In the genomic region with DNA sequence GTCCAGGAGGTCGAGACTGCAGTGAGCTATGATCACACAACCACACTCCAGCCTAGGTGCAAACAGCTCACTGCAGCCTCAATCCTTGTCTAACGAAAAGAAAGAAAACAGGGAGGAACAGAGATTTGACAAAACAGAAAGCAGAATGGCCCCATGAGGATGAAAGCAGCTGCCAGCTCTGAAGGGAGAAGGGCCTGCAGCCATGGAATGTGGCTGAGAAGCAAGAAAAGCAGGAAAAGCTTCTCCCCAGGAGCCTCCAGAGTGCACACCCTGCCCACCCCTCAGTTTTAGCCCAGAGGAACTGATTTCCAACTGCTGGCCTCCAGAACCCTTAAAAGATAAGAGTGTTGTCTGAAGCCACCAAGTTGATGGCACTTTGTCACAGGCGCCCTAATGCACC, we compare ENCODE assay signal across 9 cellular contexts. TPM values are rescaled to one million over a fixed set of nuclear protein-coding genes. Genes with fewer than 3 reads are reported as not detected.
DNase-seq lines count a peak whose midpoint lies in the region; ATAC-seq and TF ChIP-seq lines count a peak whose summit lies in the region.
"Had no signal": no experiment of that assay in that cellular context is flagged by ENCODE, and none has a peak within 500 bp of the region (broad histone marks: within the 10 kb centered on the region; RNA-seq: fewer than 3 reads in every experiment).

No MANE protein-coding gene starts in this region.

- intact Hi-C loops in stomach (cut with DNase I; ENCODE audit: low total_unique reads) = no loop called here

- H3K4me3 Mint-ChIP-seq in activated naive CD8-positive, alpha-beta T cell = peak overlapping the region; percentile 88

- no peak for TF ChIP-seq POLR2A in stomach (IDR thresholded peaks at IDR 0.05)

- H3K4me1 ChIP-seq in HUES48 (ENCODE audit: control insufficient read depth, insufficient read depth, low read length) (peaks cover 50% of the 10 kb centered on the region), hepatocyte (ENCODE audit: insufficient read depth) (peaks cover 60% of the 10 kb centered on the region), stomach (peaks cover 46 to 92% (median 78%) of the 10 kb centered on the region in 4 donors)

- TF ChIP-seq EP300 in stomach (IDR thresholded peaks at IDR 0.05) = no peak

- peaks cover 97% of the 10 kb centered on the region for H3K4me1 Mint-ChIP-seq in activated naive CD8-positive, alpha-beta T cell (ENCODE audit: low read depth)

- H3K36me3 ChIP-seq in HUES48 (ENCODE audit: control insufficient read depth, insufficient read depth, low read length) (no peaks in the 10 kb centered on the region), hepatocyte (replicated peaks; ENCODE audit: insufficient read depth, low read depth) (no peaks in the 10 kb centered on the region), stomach (no peaks in the 10 kb centered on the region)

- no peaks in the 10 kb centered on the region for H3K27me3 Mint-ChIP-seq in activated naive CD8-positive, alpha-beta T cell

- H3K9me3 ChIP-seq in HUES48 (ENCODE audit: control insufficient read depth, insufficient read depth, low read length) (no peaks in the 10 kb centered on the region), hepatocyte (ENCODE audit: low read depth) (no peaks in the 10 kb centered on the region), stomach (no peaks in the 10 kb centered on the region)

- peak overlapping the region; percentile 96 for H3K27ac Mint-ChIP-seq in activated naive CD8-positive, alpha-beta T cell

- WGBS in hepatocyte (ENCODE audit: low lambda C conversion rate, missing lambda C conversion rate) = 78% methylated on average over 3 of the region's 3 CpGs
- 64 to 86% (median 69%) methylated on average over 3 of the region's 3 CpGs for WGBS in stomach, 5 donors

- H2AFZ ChIP-seq in hepatocyte = no peak overlapping the region

- H3K9me2 ChIP-seq in hepatocyte (replicated peaks; ENCODE audit: insufficient read depth) = no peaks in the 10 kb centered on the region

- H3K36me3 Mint-ChIP-seq in activated naive CD8-positive, alpha-beta T cell = peaks cover 1% of the 10 kb centered on the region

- H3K4me3 ChIP-seq in HUES48 (ENCODE audit: low read depth, low read length) = no peak overlapping the region
- H3K4me3 ChIP-seq in hepatocyte = no peak overlapping the region
- H3K4me3 ChIP-seq in stomach = no peak overlapping the region

- H3K27ac ChIP-seq in HUES48 (ENCODE audit: low read depth, low read length) (peak overlapping the region; percentile 43), hepatocyte (peak overlapping the region; percentile 98), stomach (peak overlapping the region in 4 of 5 donors; percentile 86 to 93 (median 88))

- H3K9ac ChIP-seq in HUES48 (ENCODE audit: low read depth, low read length) = no peak overlapping the region

- peaks cover 84% of the 10 kb centered on the region for H3K79me2 ChIP-seq in hepatocyte

- no peaks in the 10 kb centered on the region for H4K20me1 ChIP-seq in hepatocyte (ENCODE audit: insufficient read depth, poor library complexity, severe bottlenecking)

- H3K9me3 Mint-ChIP-seq in activated naive CD8-positive, alpha-beta T cell (ENCODE audit: low read depth) = no peaks in the 10 kb centered on the region

- no peaks in the 10 kb centered on the region for H3K27me3 ChIP-seq in HUES48 (ENCODE audit: control insufficient read depth, insufficient read depth, low read length)
- H3K27me3 ChIP-seq in hepatocyte = no peaks in the 10 kb centered on the region
- H3K27me3 ChIP-seq in stomach = no peaks in the 10 kb centered on the region

- DNase-seq in hepatocyte (ENCODE audit: low spot score) = peak; percentile 19
- no peak for DNase-seq in stomach
- DNase-seq in activated CD4-positive, CD25-positive, alpha-beta regulatory T cell treated with anti-CD3 and anti-CD28 coated beads, Interleukin-2, amount 50 U/mL, for 72 hours = no peak
- DNase-seq: activated effector memory CD4-positive, alpha-beta T cell treated with anti-CD3 and anti-CD28 coated beads, Interleukin-2, amount 50 U/mL, for 16 hours; stimulated activated CD4-positive, alpha-beta T cell treated with anti-CD3 and anti-CD28 coated beads, Interleukin-4, amount 100 ng/mL, for 1 hour had no signal

- ATAC-seq in HG02759 (IDR thresholded peaks at IDR 0.05; ENCODE audit: unreplicated experiment) (no peak), GM18867 (IDR thresholded peaks at IDR 0.05; ENCODE audit: unreplicated experiment) (no peak)

- TF ChIP-seq CTCF in hepatocyte (IDR thresholded peaks at IDR 0.05; ENCODE audit: poor library complexity) (no peak), stomach (IDR thresholded peaks at IDR 0.05) (no peak)

- H3K4me2 ChIP-seq in hepatocyte = peak overlapping the region; percentile 69

RNA-seq across cellular contexts. Expression of a gene that starts 13.0 kb away (rescaled TPM):
- 59.6 and 61.2 TPM in 2 replicates for total RNA-seq in hepatocyte
- 29.4 and 33.4 TPM in 2 replicates for polyA plus RNA-seq in hepatocyte
- 100 to 1,000 TPM in 2 of 5 donors, 10 to 100 TPM in 3; 21.6 to 137 (median 62.6) TPM for total RNA-seq in stomach
- polyA plus RNA-seq in stomach = 10 to 100 TPM in 1 of 3 donors, 1 to 10 TPM in 2; 7.6 to 22.2 (median 7.8) TPM

RNA-seq across cellular contexts. Expression of a gene that starts 40.1 kb away (rescaled TPM):
- total RNA-seq in hepatocyte = 8.0 and 11.2 TPM in 2 replicates
- 31.9 and 54.0 TPM in 2 replicates for polyA plus RNA-seq in hepatocyte
- 10 to 100 TPM; 12.3 to 33.5 (median 22.0) TPM for total RNA-seq in stomach
- 1 to 10 TPM; 8.1 to 9.5 (median 8.2) TPM for polyA plus RNA-seq in stomach

Comparison
In these comparisons a context has a peak if more than half of its experiments do, and no peak if none do; other contexts are left out.
1. H3K27ac ChIP-seq: peak in every context shown above with its lines; median percentile 98 in hepatocyte; 88 in stomach; 43 in HUES48.